ENCODE assay signal across 8 cellular contexts in the genomic region with DNA sequence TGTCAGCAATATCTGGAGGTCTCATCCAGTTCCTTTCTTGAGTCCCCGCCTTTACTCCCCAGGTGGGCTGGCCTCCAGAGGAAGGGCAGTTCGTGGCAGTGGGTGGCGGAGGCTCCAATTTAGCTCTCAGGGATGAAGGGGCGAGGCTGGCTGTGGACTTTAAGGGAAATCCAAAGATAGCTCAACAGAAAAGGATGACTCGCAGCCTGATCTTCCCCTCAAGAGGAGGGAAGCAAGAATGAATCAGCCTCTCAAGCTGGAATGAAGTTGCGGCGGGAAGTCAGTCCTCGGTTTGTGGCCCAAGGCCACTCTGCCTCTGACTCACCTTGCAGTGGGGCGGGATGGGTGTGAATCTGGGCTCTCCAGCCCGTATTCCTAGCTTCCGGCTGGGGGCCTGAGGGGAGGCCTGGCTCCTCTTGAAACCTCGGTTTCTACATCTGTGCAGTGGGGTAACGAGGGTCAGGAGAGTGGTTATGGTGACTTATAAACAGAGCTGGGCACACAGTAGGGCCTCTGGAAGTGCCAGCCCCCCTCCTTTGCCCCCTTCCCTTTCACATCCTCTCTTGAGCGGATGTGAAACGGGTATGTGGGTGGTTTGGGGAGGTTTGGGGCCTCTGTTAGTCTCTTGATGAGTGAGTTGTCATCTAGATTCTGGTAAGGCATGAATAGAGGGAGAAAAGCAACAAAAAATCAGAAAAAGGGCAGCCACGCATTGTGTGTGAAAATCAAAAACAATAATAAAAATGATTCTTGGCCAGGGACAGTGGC. TPM values are rescaled to one million over a fixed set of nuclear protein-coding genes. Genes with fewer than 3 reads are reported as not detected.
DNase-seq lines count a peak whose midpoint lies in the region; ATAC-seq and TF ChIP-seq lines count a peak whose summit lies in the region.

No MANE protein-coding gene starts in this region.

- H3K9me3 Mint-ChIP-seq in CD14-positive monocyte: peaks cover 0 to 2% (median 0%) of the 10 kb centered on the region in 7 donors
- H3K9me3 Mint-ChIP-seq in naive thymus-derived CD8-positive, alpha-beta T cell: no peaks in the 10 kb centered on the region

- H3K27ac ChIP-seq in thymus (ENCODE audit: low read depth): peak overlapping the region; percentile 72

- peaks cover 77% of the 10 kb centered on the region for H3K4me1 Mint-ChIP-seq in CD14-positive monocyte
- H3K4me1 Mint-ChIP-seq in naive thymus-derived CD8-positive, alpha-beta T cell: peaks cover 24 to 47% (median 35%) of the 10 kb centered on the region in 4 donors

- POLR2A ChIA-PET in naive thymus-derived CD8-positive, alpha-beta T cell (lab: Charles Lee): interaction anchor here (0.6 to 6.5 kb wide), 6 partner anchors 10 to 1363 kb away, joined by 3 to 70 read pairs (median 4); partner anchors contain the start of genes KCNN4 and SMG9

- peaks cover 26% of the 10 kb centered on the region for H3K36me3 ChIP-seq in thymus (ENCODE audit: control insufficient read depth, insufficient read depth)

- WGBS in thymus: 87% methylated on average over 16 of the region's 16 CpGs

- H3K4me3 Mint-ChIP-seq in CD14-positive monocyte: peak overlapping the region; percentile 16 to 69
- peak overlapping the region; percentile 16 to 75 (median 53) for H3K4me3 Mint-ChIP-seq in naive thymus-derived CD8-positive, alpha-beta T cell

- DNase-seq in CD14-positive monocyte (ENCODE audit: low spot score) (peak; percentile 90), HK-2 (ENCODE audit: unreplicated experiment) (peak; percentile 95), NCI-H774 (lab: John Stamatoyannopoulos, UW) (no peak)
- DNase-seq in central memory CD4-positive, alpha-beta T cell: peak; percentile 64
- peak in 4 of 10 donors; percentile 30 to 67 (median 40) for DNase-seq in naive thymus-derived CD8-positive, alpha-beta T cell

- intact Hi-C loops in CD14-positive monocyte (cut with micrococcal nuclease): loop anchor here in 1 of 2 donors (1.0 to 5.0 kb wide), 2 partner anchors 9 to 98 kb away; no protein-coding TSS in a partner anchor

- H3K4me3 ChIP-seq in thymus (ENCODE audit: low read length): no peak overlapping the region

- H3K27me3 Mint-ChIP-seq in CD14-positive monocyte (ENCODE audit: low read depth in 3 of 3): peaks cover 0 to 1% (median 0%) of the 10 kb centered on the region in 3 donors
- H3K27me3 Mint-ChIP-seq in naive thymus-derived CD8-positive, alpha-beta T cell: no peaks in the 10 kb centered on the region

- no peaks in the 10 kb centered on the region for H3K27me3 ChIP-seq in thymus (ENCODE audit: control insufficient read depth, insufficient read depth)

- no peak for TF ChIP-seq CTCF in CD14-positive monocyte (IDR thresholded peaks at IDR 0.05)

- H3K4me1 ChIP-seq in thymus (ENCODE audit: control insufficient read depth, insufficient read depth, low read length): peaks cover 4% of the 10 kb centered on the region

- no peaks in the 10 kb centered on the region for H3K9me3 ChIP-seq in thymus (ENCODE audit: control insufficient read depth)

- H3K27ac Mint-ChIP-seq in CD14-positive monocyte: peak overlapping the region; percentile 90 to 98 (median 93)
- peak overlapping the region; percentile 82 to 95 (median 90) for H3K27ac Mint-ChIP-seq in naive thymus-derived CD8-positive, alpha-beta T cell

- peaks cover 30 to 50% of the 10 kb centered on the region in 2 donors for H3K36me3 Mint-ChIP-seq in CD14-positive monocyte
- H3K36me3 Mint-ChIP-seq in naive thymus-derived CD8-positive, alpha-beta T cell: peaks cover 0 to 29% (median 4%) of the 10 kb centered on the region in 3 donors

- peak; percentile 47 for ATAC-seq in GM21367 (IDR thresholded peaks at IDR 0.05; ENCODE audit: unreplicated experiment)
- peak; percentile 85 to 88 for ATAC-seq in activated CD4-positive, CD25-positive, alpha-beta regulatory T cell treated with anti-CD3 and anti-CD28 coated beads, Interleukin-2, amount 50 U/mL, for 24 hours
- peak; percentile 75 to 83 for ATAC-seq in naive thymus-derived CD8-positive, alpha-beta T cell

RNA-seq across cellular contexts. Expression of gene SMG9, which starts 10.5 kb away (rescaled TPM):
- polyA plus RNA-seq in CD14-positive monocyte: 1 to 10 TPM; 1.3 to 2.4 TPM
- 10 to 100 TPM; 48.9 to 51.9 TPM for total RNA-seq in naive thymus-derived CD8-positive, alpha-beta T cell
- 1 to 10 TPM; 3.4 to 8.3 (median 8.3) TPM for polyA plus RNA-seq in naive thymus-derived CD8-positive, alpha-beta T cell
- 36.9 TPM for polyA plus RNA-seq in thymus

RNA-seq across cellular contexts. Expression of gene KCNN4, which starts 15.5 kb away (rescaled TPM):
- 10 to 100 TPM; 12.9 to 17.1 TPM for polyA plus RNA-seq in CD14-positive monocyte
- 100 to 1,000 TPM in 1 of 2 experiments, 10 to 100 TPM in 1; 92.9 to 103 TPM for total RNA-seq in naive thymus-derived CD8-positive, alpha-beta T cell
- polyA plus RNA-seq in naive thymus-derived CD8-positive, alpha-beta T cell: 10 to 100 TPM in 2 of 3 donors, 1 to 10 TPM in 1; 7.6 to 28.6 (median 11.7) TPM
- 22.9 TPM for polyA plus RNA-seq in thymus

RNA-seq across cellular contexts. Expression of gene LYPD5, which starts 37.0 kb away (rescaled TPM):
- polyA plus RNA-seq in CD14-positive monocyte (under 1 TPM; 0.24 to 0.39 TPM), thymus (3.2 TPM)
- under 1 TPM; 0.60 to 0.69 TPM for total RNA-seq in naive thymus-derived CD8-positive, alpha-beta T cell
- under 1 TPM in 2 of 3 donors, not detected in 1; 0.07 to 0.72 TPM for polyA plus RNA-seq in naive thymus-derived CD8-positive, alpha-beta T cell

RNA-seq across cellular contexts. Expression of gene IRGC, which starts 49.4 kb away (rescaled TPM):
- polyA plus RNA-seq in CD14-positive monocyte: not detected
- total RNA-seq in naive thymus-derived CD8-positive, alpha-beta T cell: not detected
- not detected for polyA plus RNA-seq in naive thymus-derived CD8-positive, alpha-beta T cell
- 0.02 TPM for polyA plus RNA-seq in thymus
